In the genomic region with DNA sequence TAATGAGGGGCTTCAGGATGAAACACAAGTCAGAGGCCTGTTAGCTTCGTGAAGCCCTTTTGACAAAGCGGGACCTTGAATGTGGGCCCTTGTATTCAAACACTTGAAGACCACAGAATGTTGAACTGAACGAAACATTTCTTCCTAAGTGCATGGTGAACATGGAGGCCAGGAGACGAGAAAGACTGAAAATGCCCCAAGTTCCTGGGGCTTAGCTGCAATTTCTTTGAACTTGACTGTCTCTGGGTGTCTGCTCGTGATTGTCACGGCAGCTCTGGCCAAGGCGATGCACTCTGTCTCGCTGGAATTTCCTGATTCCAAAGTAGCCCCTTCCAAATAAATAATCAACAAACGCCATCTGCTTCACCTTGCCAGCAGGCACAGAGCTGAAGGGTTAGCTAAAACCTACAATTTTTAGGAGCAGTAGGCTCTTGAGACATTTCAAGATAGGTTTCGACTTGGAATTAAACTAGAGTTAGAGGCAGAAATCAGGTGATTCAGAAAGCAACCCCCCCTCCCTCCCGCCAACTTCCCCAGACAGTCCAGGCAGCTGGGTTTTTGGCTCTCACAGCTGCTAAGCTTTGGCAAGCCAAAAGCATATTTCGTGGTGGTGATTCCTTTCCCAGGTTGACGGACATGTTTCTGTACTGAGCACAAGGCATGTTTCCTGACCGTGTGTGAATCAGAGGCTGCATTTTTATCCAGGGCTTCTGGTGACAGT, we compare ENCODE assay signal across 8 cellular contexts. TPM values are rescaled to one million over a fixed set of nuclear protein-coding genes. Genes with fewer than 3 reads are reported as not detected.
DNase-seq lines count a peak whose midpoint lies in the region; ATAC-seq and TF ChIP-seq lines count a peak whose summit lies in the region.

No MANE protein-coding gene starts in this region.

- DNase-seq in DMS 273 (lab: John Stamatoyannopoulos, UW; ENCODE audit: unreplicated experiment) (peak; percentile 92), NCI-H1105 (lab: John Stamatoyannopoulos, UW) (peak; percentile 67), ascending aorta (ENCODE audit: low spot score in 2 of 2) (peak in 1 of 2 donors; percentile 92), immature natural killer cell (no peak), HuH-7.5 (ENCODE audit: low spot score) (no peak)
- DNase-seq in stimulated activated effector memory CD8-positive, alpha-beta T cell treated with anti-CD3 and anti-CD28 coated beads, Interleukin-12 subunit alpha, Interleukin-12 subunit beta, amount 100 ng/mL, for 72 hours (ENCODE audit: low spot score in 2 of 2) = no peak

- no peaks in the 10 kb centered on the region for H3K36me3 ChIP-seq in ascending aorta

- H3K27me3 Mint-ChIP-seq in immature natural killer cell (ENCODE audit: low read depth in 3 of 3) = peaks cover 5 to 29% (median 25%) of the 10 kb centered on the region in 3 donors

- H3K4me3 Mint-ChIP-seq in immature natural killer cell = peak overlapping the region; percentile 58 to 89 (median 85)
- H3K4me3 Mint-ChIP-seq in stimulated activated effector memory CD8-positive, alpha-beta T cell treated with anti-CD3 and anti-CD28 coated beads, Interleukin-12 subunit alpha, Interleukin-12 subunit beta, amount 100 ng/mL, for 72 hours = no peak overlapping the region

- peak overlapping the region; percentile 91 to 100 (median 98) for H3K27ac Mint-ChIP-seq in immature natural killer cell
- peak overlapping the region; percentile 94 for H3K27ac Mint-ChIP-seq in stimulated activated effector memory CD8-positive, alpha-beta T cell treated with anti-CD3 and anti-CD28 coated beads, Interleukin-12 subunit alpha, Interleukin-12 subunit beta, amount 100 ng/mL, for 72 hours

- H3K27ac ChIP-seq in ascending aorta = peak overlapping the region; percentile 78 to 88

- ATAC-seq in stimulated activated effector memory CD8-positive, alpha-beta T cell treated with anti-CD3 and anti-CD28 coated beads, Interleukin-12 subunit alpha, Interleukin-12 subunit beta, amount 100 ng/mL, for 72 hours = no peak
- ATAC-seq in HG03432 (IDR thresholded peaks at IDR 0.05; ENCODE audit: unreplicated experiment) = no peak
- no peak for ATAC-seq in GM18861 (IDR thresholded peaks at IDR 0.05; ENCODE audit: unreplicated experiment)

- H3K4me1 Mint-ChIP-seq in immature natural killer cell = peaks cover 77 to 82% of the 10 kb centered on the region in 2 donors
- peaks cover 62% of the 10 kb centered on the region for H3K4me1 Mint-ChIP-seq in stimulated activated effector memory CD8-positive, alpha-beta T cell treated with anti-CD3 and anti-CD28 coated beads, Interleukin-12 subunit alpha, Interleukin-12 subunit beta, amount 100 ng/mL, for 72 hours

- H3K4me1 ChIP-seq in ascending aorta = peaks cover 31 to 80% of the 10 kb centered on the region in 2 donors

- H3K9me3 ChIP-seq in ascending aorta = no peaks in the 10 kb centered on the region

- H3K36me3 Mint-ChIP-seq in immature natural killer cell = no peaks in the 10 kb centered on the region
- H3K36me3 Mint-ChIP-seq in stimulated activated effector memory CD8-positive, alpha-beta T cell treated with anti-CD3 and anti-CD28 coated beads, Interleukin-12 subunit alpha, Interleukin-12 subunit beta, amount 100 ng/mL, for 72 hours = peaks cover 10% of the 10 kb centered on the region

- no peaks in the 10 kb centered on the region for H3K9me3 Mint-ChIP-seq in immature natural killer cell
- no peaks in the 10 kb centered on the region for H3K9me3 Mint-ChIP-seq in stimulated activated effector memory CD8-positive, alpha-beta T cell treated with anti-CD3 and anti-CD28 coated beads, Interleukin-12 subunit alpha, Interleukin-12 subunit beta, amount 100 ng/mL, for 72 hours

- no peak for TF ChIP-seq CTCF in ascending aorta (IDR thresholded peaks at IDR 0.05)

- no peaks in the 10 kb centered on the region for H3K27me3 ChIP-seq in ascending aorta

- intact Hi-C loops in ascending aorta (cut with DNase I) = loop anchor here (1.0 to 10.0 kb wide), 5 partner anchors 26 to 1057 kb away; a partner anchor contains a TSS

- no peak overlapping the region for H3K4me3 ChIP-seq in ascending aorta

RNA-seq across cellular contexts. Expression of a gene that starts 13.5 kb away (rescaled TPM):
- total RNA-seq in ascending aorta = 68.1 TPM
- 10 to 100 TPM in 1 of 3 donors, 1 to 10 TPM in 2; 3.5 to 11.1 (median 3.6) TPM for polyA plus RNA-seq in immature natural killer cell

RNA-seq across cellular contexts. Expression of a gene that starts 56.1 kb away (rescaled TPM):
- total RNA-seq in ascending aorta = 5.0 TPM
- polyA plus RNA-seq in immature natural killer cell = 1 to 10 TPM; 2.0 to 6.7 (median 3.2) TPM

Comparison
In these comparisons a context has a peak if more than half of its experiments do, and no peak if none do; other contexts are left out.
1. DNase-seq: peak in DMS 273 (single experiment) and NCI-H1105 (single experiment); none in immature natural killer cell (0 of 3), stimulated activated effector memory CD8-positive, alpha-beta T cell treated with anti-CD3 and anti-CD28 coated beads, Interleukin-12 subunit alpha, Interleukin-12 subunit beta, amount 100 ng/mL, for 72 hours (0 of 2) and HuH-7.5 (single experiment).